ENCODE assay signal across 11 cellular contexts in the genomic region with DNA sequence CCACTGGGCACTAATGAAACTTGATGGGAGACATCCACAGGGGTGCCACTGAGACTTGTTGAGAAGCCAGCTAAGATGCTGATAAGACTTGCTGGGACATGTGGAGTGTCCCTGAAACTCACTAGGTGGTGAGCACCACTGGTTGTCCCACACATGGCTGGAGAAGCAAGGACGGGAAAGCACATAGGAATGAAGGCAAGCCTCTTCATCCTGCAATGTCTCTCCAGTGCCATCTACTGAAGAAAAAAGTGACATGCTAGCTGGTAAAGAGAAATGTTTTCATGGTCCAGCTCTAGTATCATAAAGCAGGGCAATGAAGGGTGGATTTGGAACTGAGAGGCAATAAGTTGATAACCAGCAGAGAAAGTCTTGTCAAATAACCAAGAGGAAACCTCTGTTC.
DNase-seq lines count a peak whose midpoint lies in the region; ATAC-seq, FAIRE-seq and TF ChIP-seq lines count a peak whose summit lies in the region.
"Had no signal": no experiment of that assay in that cellular context is flagged by ENCODE, and none has a peak within 500 bp of the region (broad histone marks: within the 10 kb centered on the region; RNA-seq: fewer than 3 reads in every experiment).

No MANE protein-coding gene starts in this region.

- H3K79me2 ChIP-seq in HepG2 (ENCODE audit: insufficient read depth, low read length), result no peaks in the 10 kb centered on the region

- H3K4me3 ChIP-seq in HEK293 (ENCODE audit: low read depth, low read length) (no peak overlapping the region), HepG2 (replicated peaks in 1 of 3; ENCODE audit: insufficient read depth in 1 of 3, low read depth in 2 of 3, low read length in 3 of 3) (no peak overlapping the region)

- POLR2A ChIA-PET in HEK293 (lab: Yijun Ruan, JAX), result no interaction called here
- POLR2A ChIA-PET in HepG2 (lab: Yijun Ruan, JAX), result no interaction called here

- TF ChIP-seq CTCF in D721Med (IDR thresholded peaks at IDR 0.05; ENCODE audit: insufficient read depth, missing control alignments) (peak; percentile 38), HEK293 (tag by site-specific recombination; IDR thresholded peaks at IDR 0.05) (no peak; the same call in 1 of the 2 replicates), HepG2 (CRISPR knock-in tag; IDR thresholded peaks at IDR 0.05) (peak; percentile 41)

- H3K36me3 ChIP-seq in HEK293 (ENCODE audit: control insufficient read depth in 2 of 2, insufficient read depth in 1 of 2, low read length in 2 of 2) (no peaks in the 10 kb centered on the region), HepG2 (replicated peaks in 1 of 2; ENCODE audit: control insufficient read depth in 1 of 2, insufficient read depth in 2 of 2, low read length in 2 of 2) (no peaks in the 10 kb centered on the region)

- WGBS in HepG2 (ENCODE audit: low lambda C conversion rate), result 0% methylated on average over 1 of the region's 1 CpG

- no peak for TF ChIP-seq POLR2A in HepG2 (IDR thresholded peaks at IDR 0.05; ENCODE audit: insufficient read depth in 1 of 2, low read depth in 2 of 2, low read length in 2 of 2)

- H4K20me1 ChIP-seq in HepG2 (ENCODE audit: insufficient read depth, low read length), result no peaks in the 10 kb centered on the region

- no peak overlapping the region for H3K4me2 ChIP-seq in HepG2 (ENCODE audit: low read depth, low read length)

- H3K27me3 ChIP-seq in HepG2 (ENCODE audit: control insufficient read depth in 1 of 2, insufficient read depth in 2 of 2, low read length in 2 of 2), result no peaks in the 10 kb centered on the region

- CTCF ChIA-PET in HEK293 (lab: Yijun Ruan, JAX), result interaction anchor here (0.6 to 2.3 kb wide), 7 partner anchors 10 to 380 kb away, joined by 3 to 20 read pairs (median 4); no protein-coding TSS in a partner anchor
- CTCF ChIA-PET in HepG2 (lab: Yijun Ruan, JAX; ENCODE audit: low intra/inter-chr PET ratio, low total read pairs), result no interaction called here

- H3K9me3 ChIP-seq in HEK293 (ENCODE audit: control insufficient read depth, insufficient read depth, low read depth, low read length) (no peaks in the 10 kb centered on the region), HepG2 (ENCODE audit: low read length) (no peaks in the 10 kb centered on the region)

- intact Hi-C loops in HepG2 (cut with micrococcal nuclease; ENCODE audit: unreplicated experiment), result no loop called here

- ATAC-seq in HepG2, result peak; percentile 45; the same call in 1 of the 3 replicates
- ATAC-seq in GM21717 (IDR thresholded peaks at IDR 0.05; ENCODE audit: unreplicated experiment), result no peak
- no peak for ATAC-seq in HG03175 (IDR thresholded peaks at IDR 0.05; ENCODE audit: unreplicated experiment)
- ATAC-seq: left cardiac atrium; stimulated activated memory B cell treated with anti-CD40 and anti-IgM and Interleukin-4, amounts not matched to agents 10 μg/mL and 1 μg/mL and 100 μg/mL, for 72 hours had no signal

- FAIRE-seq in D721Med (lab: Jason Lieb, UNC), result no peak
- FAIRE-seq in HepG2 (lab: Jason Lieb, UNC), result no peak

- BruUV-seq in HepG2 (replicated peaks; lab: Mats Ljungman, UMichigan), result no TSS peak

- DNase-seq in D721Med (ENCODE audit: insufficient read length, low spot score) (no peak), RPMI8226 (peak; percentile 8), HepG2 (ENCODE audit: low spot score) (peak; percentile 4), hypothalamus (lab: John Stamatoyannopoulos, UW) (no peak)
- DNase-seq: activated naive CD8-positive, alpha-beta T cell treated with anti-CD3 and anti-CD28 coated beads, Interleukin-2, amount 10 ng/mL, durations not matched to agents 7 days and 5 days; foreskin melanocyte; left cardiac atrium had no signal

- H3K4me1 ChIP-seq in HEK293 (ENCODE audit: control insufficient read depth, insufficient read depth, low read length) (no peaks in the 10 kb centered on the region), HepG2 (ENCODE audit: insufficient read depth, low read length) (no peaks in the 10 kb centered on the region)

- TF ChIP-seq EP300 in HepG2 (IDR thresholded peaks at IDR 0.05; ENCODE audit: low read depth in 2 of 2, low read length in 2 of 2) (no peak), HepG2 (CRISPR knock-in tag; IDR thresholded peaks at IDR 0.05; ENCODE audit: borderline replicate concordance) (no peak)

- in situ Hi-C loops in HepG2 (cut with HindIII; ENCODE audit: extremely low pct_ligation_motif_present, low pct_unique_long_range_greater_than_20kb), result no loop called here

- no peak overlapping the region for H2AFZ ChIP-seq in HepG2 (ENCODE audit: low read length)

- H3K27ac ChIP-seq in HEK293 (ENCODE audit: extremely low read depth, low read depth, low read length), result no peak overlapping the region
- H3K27ac ChIP-seq in HepG2 (ENCODE audit: extremely low read length, insufficient read depth, low read length), result no peak overlapping the region

- no peak overlapping the region for H3K9ac ChIP-seq in HepG2 (ENCODE audit: insufficient read depth, low read depth, low read length)

- no peak for TF ChIP-seq RAD21 in HepG2 (CRISPR knock-in tag; IDR thresholded peaks at IDR 0.05)

TF ChIP-seq in HEK293, 187 proteins besides CTCF, POLR2A, EP300 and RAD21 (continues in another document):
- TF ChIP-seq ZIC2 (tag by site-specific recombination; IDR thresholded peaks at IDR 0.05), result peak; percentile 74

TF ChIP-seq in HepG2, 621 proteins besides CTCF, POLR2A, EP300 and RAD21:
- TF ChIP-seq FOXK2 (IDR thresholded peaks at IDR 0.05) (no peak), STAG1 (CRISPR knock-in tag; IDR thresholded peaks at IDR 0.05) (peak; percentile 44)

Comparison
In these comparisons a context has a peak if more than half of its experiments do, and no peak if none do; other contexts are left out.
1. DNase-seq: peak in RPMI8226 (single experiment) and HepG2 (single experiment); none in D721Med (single experiment) and hypothalamus (0 of 51).